10 cellular contexts compared by ENCODE assay signal in the genomic region with DNA sequence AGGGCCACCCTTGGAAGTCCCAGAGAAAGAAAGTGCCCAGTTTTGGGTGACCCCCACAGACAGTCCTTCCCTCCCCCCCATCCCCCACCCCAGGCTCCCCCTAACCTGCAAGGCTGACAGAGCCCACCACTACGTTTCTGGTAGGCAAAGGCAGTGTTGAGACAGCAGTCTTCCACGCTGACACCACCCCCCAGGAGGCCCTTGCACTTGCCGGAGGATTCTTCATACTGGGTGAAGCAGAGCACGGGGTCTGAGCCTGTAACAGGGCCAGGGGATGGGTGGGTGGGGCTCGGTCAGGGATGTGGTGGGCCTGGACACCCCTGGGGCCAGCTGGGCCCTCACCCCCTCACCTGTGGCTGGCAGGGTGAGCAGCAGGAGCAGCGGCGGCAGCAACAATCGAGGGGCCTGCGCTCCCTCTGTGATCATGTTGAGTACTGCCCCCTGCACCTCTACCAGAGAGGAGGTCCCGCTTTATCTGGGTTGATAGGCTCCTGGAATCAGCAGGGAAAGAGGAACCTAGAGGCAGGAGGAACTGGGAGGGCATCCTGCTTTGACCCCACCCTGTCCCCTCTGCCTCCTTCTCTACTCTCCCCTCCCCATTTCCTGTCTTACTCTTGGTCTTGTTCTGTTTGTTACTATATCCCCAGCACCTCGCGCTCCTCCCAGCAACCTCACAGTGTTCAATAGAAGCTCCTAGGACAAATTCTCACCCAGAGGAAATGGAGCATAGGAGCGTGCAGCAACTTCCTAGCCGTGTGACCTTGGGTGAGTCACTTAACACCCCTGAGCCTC. TPM values are rescaled to one million over a fixed set of nuclear protein-coding genes. Genes with fewer than 3 reads are reported as not detected.
DNase-seq lines count a peak whose midpoint lies in the region; ATAC-seq, FAIRE-seq and TF ChIP-seq lines count a peak whose summit lies in the region.
"Had no signal": no experiment of that assay in that cellular context is flagged by ENCODE, and none has a peak within 500 bp of the region (broad histone marks: within the 10 kb centered on the region; RNA-seq: fewer than 3 reads in every experiment).

Gene CFP (minus strand): TSS at position 512 of the 792 bp plus-strand sequence. CDS start 86 bp downstream, at position 426.

- CTCF ChIA-PET in activated CD4-positive, alpha-beta T cell treated with anti-CD3 and anti-CD28 coated beads, Interleukin-2, amount 10 ng/mL, durations not matched to agents 7 days and 5 days (lab: Charles Lee): interaction anchor here (0.6 to 1.4 kb wide), 2 partner anchors 15 to 128 kb away, joined by 3 read pairs; no protein-coding TSS in a partner anchor

- peaks cover 0 to 5% (median 0%) of the 10 kb centered on the region in 4 donors for H3K36me3 ChIP-seq in esophagus muscularis mucosa
- H3K36me3 ChIP-seq: thyroid gland had no signal

- POLR2A ChIA-PET in activated CD4-positive, alpha-beta T cell treated with anti-CD3 and anti-CD28 coated beads, Interleukin-2, amount 10 ng/mL, durations not matched to agents 7 days and 5 days (lab: Charles Lee): no interaction called here

- no peak for ATAC-seq in GM21825 (IDR thresholded peaks at IDR 0.05; ENCODE audit: unreplicated experiment)

- no peaks in the 10 kb centered on the region for H3K4me1 ChIP-seq in esophagus muscularis mucosa
- H3K4me1 ChIP-seq: thyroid gland had no signal

- peak within 1 kb of the TSS; percentile 78 for H3K4me3 Mint-ChIP-seq in activated CD4-positive, alpha-beta T cell treated with anti-CD3 and anti-CD28 coated beads, Interleukin-2, amount 10 ng/mL, durations not matched to agents 7 days and 5 days

- 55% methylated on average over 12 of the region's 14 CpGs for WGBS in esophagus muscularis mucosa

- no peak within 1 kb of the TSS for H3K27ac ChIP-seq in esophagus muscularis mucosa (replicated peaks in 1 of 4)
- H3K27ac ChIP-seq: thyroid gland had no signal

- no peak for TF ChIP-seq POLR2A in esophagus muscularis mucosa (IDR thresholded peaks at IDR 0.05; ENCODE audit: low read depth)

- peaks cover 22% of the 10 kb centered on the region for H3K4me1 Mint-ChIP-seq in activated CD4-positive, alpha-beta T cell treated with anti-CD3 and anti-CD28 coated beads, Interleukin-2, amount 10 ng/mL, durations not matched to agents 7 days and 5 days

- no peak for FAIRE-seq in D721Med (lab: Jason Lieb, UNC)

- peaks cover 10% of the 10 kb centered on the region for H3K36me3 Mint-ChIP-seq in activated CD4-positive, alpha-beta T cell treated with anti-CD3 and anti-CD28 coated beads, Interleukin-2, amount 10 ng/mL, durations not matched to agents 7 days and 5 days (ENCODE audit: low read depth)

- no peaks in the 10 kb centered on the region for H3K27me3 ChIP-seq in esophagus muscularis mucosa
- H3K27me3 ChIP-seq: thyroid gland had no signal

- no peaks in the 10 kb centered on the region for H3K27me3 Mint-ChIP-seq in activated CD4-positive, alpha-beta T cell treated with anti-CD3 and anti-CD28 coated beads, Interleukin-2, amount 10 ng/mL, durations not matched to agents 7 days and 5 days

- no peaks in the 10 kb centered on the region for H3K9me3 ChIP-seq in esophagus muscularis mucosa
- H3K9me3 ChIP-seq: thyroid gland had no signal

- H3K4me3 ChIP-seq in esophagus muscularis mucosa: peak within 1 kb of the TSS in 3 of 4 donors; percentile 5 to 35 (median 14)
- H3K4me3 ChIP-seq: thyroid gland had no signal

- TF ChIP-seq EP300 in esophagus muscularis mucosa (IDR thresholded peaks at IDR 0.05): no peak

- no peaks in the 10 kb centered on the region for H3K9me3 Mint-ChIP-seq in activated CD4-positive, alpha-beta T cell treated with anti-CD3 and anti-CD28 coated beads, Interleukin-2, amount 10 ng/mL, durations not matched to agents 7 days and 5 days

- intact Hi-C loops in T-helper 2 cell treated with Interferon-gamma antibody and Interleukin-4, amounts not matched to agents 100 ng/mL and 5 ng/mL, for 36 hours (cut with micrococcal nuclease): no loop called here
- intact Hi-C loops in esophagus muscularis mucosa (cut with DNase I): no loop called here

- H3K27ac Mint-ChIP-seq in activated CD4-positive, alpha-beta T cell treated with anti-CD3 and anti-CD28 coated beads, Interleukin-2, amount 10 ng/mL, durations not matched to agents 7 days and 5 days: peak within 1 kb of the TSS; percentile 93

- TF ChIP-seq CTCF in esophagus muscularis mucosa (IDR thresholded peaks at IDR 0.05): no peak
- no peak for TF ChIP-seq CTCF in subcutaneous adipose tissue (IDR thresholded peaks at IDR 0.05; ENCODE audit: low read depth)
- TF ChIP-seq CTCF in D721Med (IDR thresholded peaks at IDR 0.05; ENCODE audit: insufficient read depth, missing control alignments): no peak

- peak; percentile 33 for DNase-seq in activated CD4-positive, alpha-beta T cell treated with anti-CD3 and anti-CD28 coated beads, Interleukin-2, amount 10 ng/mL, durations not matched to agents 7 days and 5 days
- no peak for DNase-seq in activated CD4-positive, alpha-beta T cell treated with anti-CD3 and anti-CD28 coated beads, Interleukin-2, amount 50 U/mL, for 48 hours
- no peak for DNase-seq in esophagus muscularis mucosa (ENCODE audit: extremely low spot score)
- no peak for DNase-seq in D721Med (ENCODE audit: insufficient read length, low spot score)
- no peak for DNase-seq in SW480 (ENCODE audit: low spot score)
- DNase-seq: stimulated activated CD4-positive, alpha-beta T cell treated with anti-CD3 and anti-CD28 coated beads, Interleukin-1b, Interleukin-23, amount 100 ng/mL, for 48 hours; thyroid gland had no signal

RNA-seq across cellular contexts. Expression of gene CFP, which starts in this region (rescaled TPM):
- total RNA-seq in activated CD4-positive, alpha-beta T cell treated with anti-CD3 and anti-CD28 coated beads, Interleukin-2, amount 10 ng/mL, durations not matched to agents 7 days and 5 days: 10 to 100 TPM; 25.9 to 45.1 TPM
- total RNA-seq in T-helper 2 cell treated with Interferon-gamma antibody and Interleukin-4, amounts not matched to agents 100 ng/mL and 5 ng/mL, for 36 hours: 14.8 and 19.3 TPM in 2 replicates
- total RNA-seq in esophagus muscularis mucosa: 10 to 100 TPM in 2 of 4 donors, 1 to 10 TPM in 2; 6.8 to 16.1 (median 9.9) TPM
- 10 to 100 TPM; 14.2 to 25.8 (median 22.0) TPM for total RNA-seq in subcutaneous adipose tissue
